Comparison of ENCODE assay signal across 8 cellular contexts in the genomic region with DNA sequence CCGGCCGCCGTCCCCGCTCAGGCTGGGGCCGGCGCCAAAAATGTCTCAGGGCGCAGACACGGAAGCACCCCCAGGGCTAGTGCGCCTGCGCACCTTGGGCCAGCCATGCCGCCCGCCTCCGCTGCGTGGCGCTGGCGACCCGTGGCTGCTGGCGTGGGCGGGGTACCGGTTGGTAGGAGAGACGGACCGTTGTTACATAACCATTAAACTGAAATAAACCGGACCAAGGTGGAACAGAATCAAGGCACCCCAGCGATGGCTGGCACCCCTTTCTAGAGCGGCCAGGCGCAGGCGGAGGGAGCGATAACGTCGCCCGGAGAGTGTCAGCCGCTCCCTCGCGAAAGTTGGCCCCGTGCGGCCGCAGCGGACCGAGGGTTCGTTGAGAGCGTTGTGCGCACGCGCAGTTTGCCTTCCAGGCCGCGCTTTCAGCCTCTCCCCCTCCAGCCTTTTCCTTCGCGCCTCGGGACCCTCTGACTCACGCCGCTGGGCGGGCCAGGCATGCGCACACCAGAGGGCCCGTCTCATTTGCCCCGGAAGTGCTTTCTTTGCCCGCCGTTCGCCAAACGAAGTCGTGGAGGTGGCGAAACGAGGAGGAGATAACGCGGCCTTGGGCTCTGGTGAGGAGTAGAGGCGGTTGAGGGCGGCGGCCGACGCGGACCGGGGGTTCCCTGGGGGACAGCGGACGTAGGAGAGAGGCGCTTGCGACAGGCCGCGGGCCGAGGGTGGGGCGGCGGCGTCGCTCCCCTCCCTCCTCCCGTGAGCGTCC. TPM values are rescaled to one million over a fixed set of nuclear protein-coding genes. Genes with fewer than 3 reads are reported as not detected.
DNase-seq lines count a peak whose midpoint lies in the region; ATAC-seq and TF ChIP-seq lines count a peak whose summit lies in the region.

A gene with protein sequence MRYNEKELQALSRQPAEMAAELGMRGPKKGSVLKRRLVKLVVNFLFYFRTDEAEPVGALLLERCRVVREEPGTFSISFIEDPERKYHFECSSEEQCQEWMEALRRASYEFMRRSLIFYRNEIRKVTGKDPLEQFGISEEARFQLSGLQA (minus strand): TSS at position 45 of the 766 bp plus-strand sequence. CDS start 81 bp downstream, outside the sequence.
A gene with protein sequence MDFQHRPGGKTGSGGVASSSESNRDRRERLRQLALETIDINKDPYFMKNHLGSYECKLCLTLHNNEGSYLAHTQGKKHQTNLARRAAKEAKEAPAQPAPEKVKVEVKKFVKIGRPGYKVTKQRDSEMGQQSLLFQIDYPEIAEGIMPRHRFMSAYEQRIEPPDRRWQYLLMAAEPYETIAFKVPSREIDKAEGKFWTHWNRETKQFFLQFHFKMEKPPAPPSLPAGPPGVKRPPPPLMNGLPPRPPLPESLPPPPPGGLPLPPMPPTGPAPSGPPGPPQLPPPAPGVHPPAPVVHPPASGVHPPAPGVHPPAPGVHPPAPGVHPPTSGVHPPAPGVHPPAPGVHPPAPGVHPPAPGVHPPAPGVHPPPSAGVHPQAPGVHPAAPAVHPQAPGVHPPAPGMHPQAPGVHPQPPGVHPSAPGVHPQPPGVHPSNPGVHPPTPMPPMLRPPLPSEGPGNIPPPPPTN (plus strand): TSS at position 540 of the 766 bp plus-strand sequence. CDS start 6,595 bp downstream, outside the sequence.

- H3K9me3 Mint-ChIP-seq in activated T-cell treated with anti-CD3 and anti-CD28 coated beads, Interleukin-2, amount 50 U/mL, for 24 hours, result no peaks in the 10 kb centered on the region

- H3K36me3 Mint-ChIP-seq in activated T-cell treated with anti-CD3 and anti-CD28 coated beads, Interleukin-2, amount 50 U/mL, for 24 hours (ENCODE audit: low read depth), result peaks cover 90% of the 10 kb centered on the region

- peaks cover 51 to 57% of the 10 kb centered on the region in 2 donors for H3K4me1 ChIP-seq in mucosa of rectum (ENCODE audit: control insufficient read depth in 2 of 2, insufficient read depth in 2 of 2, low read length in 2 of 2)

- ATAC-seq in GM21717 (IDR thresholded peaks at IDR 0.05; ENCODE audit: unreplicated experiment), result peak; percentile 51

- peak within 1 kb of the TSS; percentile 100 for H3K27ac ChIP-seq in mucosa of rectum (ENCODE audit: low read depth in 2 of 2, low read length in 2 of 2)

- H3K4me3 ChIP-seq in mucosa of rectum (ENCODE audit: low read length in 2 of 2), result peak within 1 kb of the TSS; percentile 81 to 85

- H3K9me3 ChIP-seq in mucosa of rectum (ENCODE audit: control insufficient read depth in 2 of 2, low read length in 2 of 2), result no peaks in the 10 kb centered on the region

- H3K27me3 Mint-ChIP-seq in activated T-cell treated with anti-CD3 and anti-CD28 coated beads, Interleukin-2, amount 50 U/mL, for 24 hours, result no peaks in the 10 kb centered on the region

- peaks cover 68% of the 10 kb centered on the region for H3K4me1 Mint-ChIP-seq in activated T-cell treated with anti-CD3 and anti-CD28 coated beads, Interleukin-2, amount 50 U/mL, for 24 hours (ENCODE audit: low read depth)

- H3K4me3 Mint-ChIP-seq in activated T-cell treated with anti-CD3 and anti-CD28 coated beads, Interleukin-2, amount 50 U/mL, for 24 hours, result peak within 1 kb of the TSS; percentile 94

- no peaks in the 10 kb centered on the region for H3K27me3 ChIP-seq in mucosa of rectum (ENCODE audit: control insufficient read depth in 2 of 2, insufficient read depth in 2 of 2, low read length in 2 of 2)

- peak within 1 kb of the TSS; percentile 92 to 94 for H3K9ac ChIP-seq in mucosa of rectum (ENCODE audit: low read depth in 1 of 2, low read length in 2 of 2)

- peak within 1 kb of the TSS; percentile 96 for H3K27ac Mint-ChIP-seq in activated T-cell treated with anti-CD3 and anti-CD28 coated beads, Interleukin-2, amount 50 U/mL, for 24 hours

- DNase-seq in DMS79 treated with DMSO at 0.1 percent for 48 hours (lab: John Stamatoyannopoulos, UW) (peak; percentile 97), KG1 (lab: John Stamatoyannopoulos, UW) (peak; percentile 97), erythroblast (lab: John Stamatoyannopoulos, UW) (peak; percentile 99)
- peak; percentile 100 for DNase-seq in activated T-cell treated with anti-CD3 and anti-CD28 coated beads, Interleukin-2, amount 50 U/mL, for 24 hours
- DNase-seq in stimulated activated CD8-positive, alpha-beta memory T cell treated with anti-CD3 and anti-CD28 coated beads, Interleukin-4, amount 100 ng/mL, for 48 hours, result peak; percentile 99

- TF ChIP-seq POLR2A in erythroblast (IDR thresholded peaks at IDR 0.05; ENCODE audit: low read length), result peak; percentile 90

- H3K36me3 ChIP-seq in mucosa of rectum (ENCODE audit: control insufficient read depth in 2 of 2, insufficient read depth in 2 of 2, low read length in 2 of 2), result peaks cover 10 to 26% of the 10 kb centered on the region in 2 donors

TF ChIP-seq in PFSK-1, 5 proteins besides CTCF, POLR2A, EP300 and RAD21:
- TF ChIP-seq SIN3A (IDR thresholded peaks at IDR 0.05; ENCODE audit: borderline replicate concordance, insufficient read depth, low read length), result no peak
- peak; percentile 71 for TF ChIP-seq TAF1 (IDR thresholded peaks at IDR 0.05; ENCODE audit: borderline replicate concordance, insufficient read depth, low read length)
- peak; percentile 81 for TF ChIP-seq FOXP2 (optimal IDR thresholded peaks at IDR 0.05; ENCODE audit: borderline replicate concordance, extremely low read depth, extremely low read length, insufficient read depth)
- TF ChIP-seq POLR2AphosphoS5 (IDR thresholded peaks at IDR 0.05; ENCODE audit: low read depth, low read length), result peak; percentile 88
- TF ChIP-seq, protein P1, sequence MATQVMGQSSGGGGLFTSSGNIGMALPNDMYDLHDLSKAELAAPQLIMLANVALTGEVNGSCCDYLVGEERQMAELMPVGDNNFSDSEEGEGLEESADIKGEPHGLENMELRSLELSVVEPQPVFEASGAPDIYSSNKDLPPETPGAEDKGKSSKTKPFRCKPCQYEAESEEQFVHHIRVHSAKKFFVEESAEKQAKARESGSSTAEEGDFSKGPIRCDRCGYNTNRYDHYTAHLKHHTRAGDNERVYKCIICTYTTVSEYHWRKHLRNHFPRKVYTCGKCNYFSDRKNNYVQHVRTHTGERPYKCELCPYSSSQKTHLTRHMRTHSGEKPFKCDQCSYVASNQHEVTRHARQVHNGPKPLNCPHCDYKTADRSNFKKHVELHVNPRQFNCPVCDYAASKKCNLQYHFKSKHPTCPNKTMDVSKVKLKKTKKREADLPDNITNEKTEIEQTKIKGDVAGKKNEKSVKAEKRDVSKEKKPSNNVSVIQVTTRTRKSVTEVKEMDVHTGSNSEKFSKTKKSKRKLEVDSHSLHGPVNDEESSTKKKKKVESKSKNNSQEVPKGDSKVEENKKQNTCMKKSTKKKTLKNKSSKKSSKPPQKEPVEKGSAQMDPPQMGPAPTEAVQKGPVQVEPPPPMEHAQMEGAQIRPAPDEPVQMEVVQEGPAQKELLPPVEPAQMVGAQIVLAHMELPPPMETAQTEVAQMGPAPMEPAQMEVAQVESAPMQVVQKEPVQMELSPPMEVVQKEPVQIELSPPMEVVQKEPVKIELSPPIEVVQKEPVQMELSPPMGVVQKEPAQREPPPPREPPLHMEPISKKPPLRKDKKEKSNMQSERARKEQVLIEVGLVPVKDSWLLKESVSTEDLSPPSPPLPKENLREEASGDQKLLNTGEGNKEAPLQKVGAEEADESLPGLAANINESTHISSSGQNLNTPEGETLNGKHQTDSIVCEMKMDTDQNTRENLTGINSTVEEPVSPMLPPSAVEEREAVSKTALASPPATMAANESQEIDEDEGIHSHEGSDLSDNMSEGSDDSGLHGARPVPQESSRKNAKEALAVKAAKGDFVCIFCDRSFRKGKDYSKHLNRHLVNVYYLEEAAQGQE (IDR thresholded peaks at IDR 0.05; ENCODE audit: insufficient read depth in 1 of 2, low read depth in 2 of 2, low read length in 2 of 2), result 0 out of 4 replicates have a peak, but pooled peaks of 1 of the 2 experiments have one; percentile 35

RNA-seq across cellular contexts. Expression of the first gene that starts in this region (rescaled TPM):
- polyA plus RNA-seq in PFSK-1 (2012; ENCODE audit: insufficient read length, low read depth), result 111 TPM

RNA-seq across cellular contexts. Expression of the second gene that starts in this region (rescaled TPM):
- 195 TPM for polyA plus RNA-seq in PFSK-1 (2012; ENCODE audit: insufficient read length, low read depth)

Comparison
In these comparisons a context has a peak if more than half of its experiments do, and no peak if none do; other contexts are left out.
1. Peak in every context shown above with its lines: DNase-seq, ATAC-seq, H3K4me3 ChIP-seq and H3K27ac ChIP-seq.